14 cellular contexts compared by ENCODE assay signal in the genomic region with DNA sequence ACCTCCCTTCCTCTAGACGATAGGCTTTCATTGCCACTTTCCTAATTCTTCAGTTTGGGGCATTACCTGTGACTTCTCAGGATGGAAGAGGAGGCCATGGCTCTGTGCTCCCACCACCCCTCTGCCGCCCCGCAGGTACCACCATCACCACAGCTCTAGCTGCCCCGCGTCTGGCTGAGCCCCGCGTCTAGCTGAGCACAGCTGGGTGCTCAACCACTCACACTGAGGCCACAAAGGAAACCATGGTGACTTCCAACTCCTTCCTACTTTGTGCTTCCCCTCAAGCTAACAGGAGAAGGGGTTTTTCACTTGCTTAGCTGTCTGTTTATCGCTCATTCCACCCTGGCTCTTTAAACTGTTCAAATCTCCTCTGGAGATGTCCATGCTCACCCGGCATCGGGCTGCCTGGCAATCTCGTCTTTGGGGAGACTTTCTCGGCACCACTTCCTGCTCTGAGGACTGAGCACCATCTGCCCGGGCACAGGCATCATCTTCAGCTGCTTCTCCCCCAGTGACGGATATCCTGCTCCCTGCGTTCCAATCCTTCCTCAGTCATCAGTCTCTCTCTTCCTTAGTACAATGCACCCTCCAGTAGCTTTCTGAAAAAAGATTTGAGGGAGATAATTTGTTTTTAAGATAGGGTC. TPM values are rescaled to one million over a fixed set of nuclear protein-coding genes. Genes with fewer than 3 reads are reported as not detected.
DNase-seq lines count a peak whose midpoint lies in the region; ATAC-seq and TF ChIP-seq lines count a peak whose summit lies in the region.
"Had no signal": no experiment of that assay in that cellular context is flagged by ENCODE, and none has a peak within 500 bp of the region (broad histone marks: within the 10 kb centered on the region; RNA-seq: fewer than 3 reads in every experiment).

No MANE protein-coding gene starts in this region.

- H3K27ac ChIP-seq in BLaER1 treated with 17β-estradiol and CSF1 and Interleukin-3, amounts not matched to agents 10 nM and 100 nM = peak overlapping the region in 9 of 11 experiments; percentile 33 to 67 (median 57); a peak in 18 of 22 replicates
- H3K27ac ChIP-seq in H9 (ENCODE audit: insufficient read length, low read depth, low read length) = no peak overlapping the region
- H3K27ac ChIP-seq in VCaP = peak overlapping the region; percentile 69
- H3K27ac ChIP-seq in naive thymus-derived CD4-positive, alpha-beta T cell (ENCODE audit: low read depth, low read length) = no peak overlapping the region
- H3K27ac ChIP-seq: psoas muscle had no signal

- peak overlapping the region; percentile 2 to 76 (median 59); a peak in 5 of 7 replicates for H3K27ac Mint-ChIP-seq in H9
- no peak overlapping the region for H3K27ac Mint-ChIP-seq in stimulated activated memory B cell treated with anti-CD40 and anti-IgM and Interleukin-4, amounts not matched to agents 10 μg/mL and 1 μg/mL and 100 μg/mL, for 72 hours
- no peak overlapping the region for H3K27ac Mint-ChIP-seq in naive thymus-derived CD4-positive, alpha-beta T cell
- H3K27ac Mint-ChIP-seq: memory B cell had no signal

- DNase-seq in H9 (no peak), mucosa of descending colon (no peak), cortex of kidney (lab: John Stamatoyannopoulos, UW) (no peak), omental fat pad (ENCODE audit: low spot score) (no peak)
- DNase-seq in naive thymus-derived CD4-positive, alpha-beta T cell = no peak
- DNase-seq: activated CD4-positive, CD25-positive, alpha-beta regulatory T cell; activated T-cell treated with anti-CD3 and anti-CD28 coated beads, Interleukin-2, amount 50 U/mL, for 4 hours; Calu3; MM.1S; psoas muscle had no signal

- POLR2A ChIA-PET in naive thymus-derived CD4-positive, alpha-beta T cell (lab: Charles Lee) = no interaction called here

- peaks cover 0 to 15% (median 5%) of the 10 kb centered on the region in 11 experiments; a peak in 6 of 22 replicates for H3K9me3 ChIP-seq in BLaER1 treated with 17β-estradiol and CSF1 and Interleukin-3, amounts not matched to agents 10 nM and 100 nM (replicated peaks in 1 of 11)
- H3K9me3 ChIP-seq in H9 (ENCODE audit: control insufficient read depth, low read depth, low read length) = no peaks in the 10 kb centered on the region
- H3K9me3 ChIP-seq in mucosa of descending colon = no peaks in the 10 kb centered on the region
- H3K9me3 ChIP-seq in naive thymus-derived CD4-positive, alpha-beta T cell (ENCODE audit: control insufficient read depth in 2 of 3, low read length in 3 of 3) = no peaks in the 10 kb centered on the region
- H3K9me3 ChIP-seq: psoas muscle had no signal

- H3T11ph ChIP-seq in H9 (ENCODE audit: low read length) = no peak overlapping the region

- H3K4me3 ChIP-seq in BLaER1 treated with 17β-estradiol and CSF1 and Interleukin-3, amounts not matched to agents 10 nM and 100 nM = peak overlapping the region in 3 of 10 experiments; percentile 4 to 17 (median 5); a peak in 2 of 20 replicates
- no peak overlapping the region for H3K4me3 ChIP-seq in mucosa of descending colon
- no peak overlapping the region for H3K4me3 ChIP-seq in naive thymus-derived CD4-positive, alpha-beta T cell (ENCODE audit: low read length)
- H3K4me3 ChIP-seq: psoas muscle had no signal

- no peak overlapping the region for H3K4ac ChIP-seq in H9 (ENCODE audit: low read depth, low read length)

- H2AK5ac ChIP-seq in H9 (ENCODE audit: insufficient read length, low read length) = no peak overlapping the region

- intact Hi-C loops in mucosa of descending colon (cut with DNase I, micrococcal nuclease) = no loop called here
- intact Hi-C loops in naive thymus-derived CD4-positive, alpha-beta T cell (cut with micrococcal nuclease) = no loop called here

- H2BK15ac ChIP-seq in H9 (ENCODE audit: low read depth, low read length) = no peak overlapping the region

- no peak overlapping the region for H3K18ac ChIP-seq in H9 (ENCODE audit: insufficient read length, low read depth, low read length)

- H3K36me3 Mint-ChIP-seq in H9 (ENCODE audit: insufficient read depth in 1 of 3, low read depth in 3 of 3) = peaks cover 5 to 36% (median 23%) of the 10 kb centered on the region in 3 experiments; a peak in 6 of 7 replicates
- H3K36me3 Mint-ChIP-seq in stimulated activated memory B cell treated with anti-CD40 and anti-IgM and Interleukin-4, amounts not matched to agents 10 μg/mL and 1 μg/mL and 100 μg/mL, for 72 hours = peaks cover 67% of the 10 kb centered on the region
- H3K36me3 Mint-ChIP-seq in naive thymus-derived CD4-positive, alpha-beta T cell = peaks cover 0 to 53% (median 14%) of the 10 kb centered on the region in 5 donors

- H4K5ac ChIP-seq in H9 (ENCODE audit: insufficient read length, low read depth, low read length) = no peak overlapping the region

- H3K14ac ChIP-seq in H9 (ENCODE audit: insufficient read depth, low read length) = no peak overlapping the region

- no peak overlapping the region for H2AFZ ChIP-seq in H9 (ENCODE audit: low read length)

- H2BK120ac ChIP-seq in H9 (ENCODE audit: low read depth, low read length, poor library complexity, severe bottlenecking) = no peak overlapping the region

- H4K91ac ChIP-seq in H9 (ENCODE audit: insufficient read length, low read depth, low read length) = no peak overlapping the region

- peaks cover 68 to 90% (median 85%) of the 10 kb centered on the region in 10 experiments for H3K4me1 ChIP-seq in BLaER1 treated with 17β-estradiol and CSF1 and Interleukin-3, amounts not matched to agents 10 nM and 100 nM
- no peaks in the 10 kb centered on the region for H3K4me1 ChIP-seq in H9 (ENCODE audit: insufficient read depth, low read length)
- peaks cover 4% of the 10 kb centered on the region for H3K4me1 ChIP-seq in mucosa of descending colon (ENCODE audit: low read depth)
- H3K4me1 ChIP-seq in naive thymus-derived CD4-positive, alpha-beta T cell (ENCODE audit: control insufficient read depth in 2 of 2, insufficient read depth in 2 of 2, low read length in 2 of 2) = no peaks in the 10 kb centered on the region

- ATAC-seq in mucosa of descending colon = peak; percentile 26
- no peak for ATAC-seq in stimulated activated memory B cell treated with anti-CD40 and anti-IgM and Interleukin-4, amounts not matched to agents 10 μg/mL and 1 μg/mL and 100 μg/mL, for 72 hours
- ATAC-seq in naive thymus-derived CD4-positive, alpha-beta T cell = no peak
- ATAC-seq in omental fat pad (ENCODE audit: low FRiP score) = no peak
- ATAC-seq: activated T-cell treated with anti-CD3 and anti-CD28 coated beads, Interleukin-2, amount 50 U/mL, for 4 hours; psoas muscle had no signal

- no peak overlapping the region for H4K8ac ChIP-seq in H9 (replicated peaks; ENCODE audit: insufficient read length, low read depth, low read length)

- H3K4me3 Mint-ChIP-seq in H9 = no peak overlapping the region
- no peak overlapping the region for H3K4me3 Mint-ChIP-seq in stimulated activated memory B cell treated with anti-CD40 and anti-IgM and Interleukin-4, amounts not matched to agents 10 μg/mL and 1 μg/mL and 100 μg/mL, for 72 hours
- H3K4me3 Mint-ChIP-seq in naive thymus-derived CD4-positive, alpha-beta T cell = no peak overlapping the region
- H3K4me3 Mint-ChIP-seq: activated T-cell treated with anti-CD3 and anti-CD28 coated beads, Interleukin-2, amount 50 U/mL, for 4 hours; memory B cell had no signal

- no peaks in the 10 kb centered on the region for H3K23me2 ChIP-seq in H9 (ENCODE audit: insufficient read length, low read depth, low read length, poor library complexity, severe bottlenecking)

- no peaks in the 10 kb centered on the region for H3K79me2 ChIP-seq in H9 (ENCODE audit: insufficient read depth, low read length)

- CTCF ChIA-PET in naive thymus-derived CD4-positive, alpha-beta T cell (lab: Charles Lee) = no interaction called here

- H3K23ac ChIP-seq in H9 (ENCODE audit: insufficient read length, low read depth, low read length) = no peak overlapping the region

- H4K20me1 ChIP-seq in BLaER1 treated with 17β-estradiol and CSF1 and Interleukin-3, amounts not matched to agents 10 nM and 100 nM = peaks cover 0 to 44% (median 27%) of the 10 kb centered on the region in 11 experiments; a peak in 12 of 22 replicates
- H4K20me1 ChIP-seq in H9 (ENCODE audit: control insufficient read depth, insufficient read depth, insufficient read length) = no peaks in the 10 kb centered on the region

- no peaks in the 10 kb centered on the region for H3K9me3 Mint-ChIP-seq in H9
- H3K9me3 Mint-ChIP-seq in stimulated activated memory B cell treated with anti-CD40 and anti-IgM and Interleukin-4, amounts not matched to agents 10 μg/mL and 1 μg/mL and 100 μg/mL, for 72 hours = no peaks in the 10 kb centered on the region
- H3K9me3 Mint-ChIP-seq in naive thymus-derived CD4-positive, alpha-beta T cell = no peaks in the 10 kb centered on the region
- H3K9me3 Mint-ChIP-seq: activated T-cell treated with anti-CD3 and anti-CD28 coated beads, Interleukin-2, amount 50 U/mL, for 4 hours; memory B cell had no signal

- no peaks in the 10 kb centered on the region for H3K27me3 Mint-ChIP-seq in H9 (ENCODE audit: low read depth)
- H3K27me3 Mint-ChIP-seq in stimulated activated memory B cell treated with anti-CD40 and anti-IgM and Interleukin-4, amounts not matched to agents 10 μg/mL and 1 μg/mL and 100 μg/mL, for 72 hours = no peaks in the 10 kb centered on the region
- no peaks in the 10 kb centered on the region for H3K27me3 Mint-ChIP-seq in naive thymus-derived CD4-positive, alpha-beta T cell
- H3K27me3 Mint-ChIP-seq: memory B cell had no signal

- TF ChIP-seq CTCF in H9 (conservative IDR thresholded peaks at IDR 0.05) (no peak), VCaP (conservative IDR thresholded peaks at IDR 0.05) (no peak), mucosa of descending colon (IDR thresholded peaks at IDR 0.05) (no peak), omental fat pad (IDR thresholded peaks at IDR 0.05) (no peak)

- WGBS in H9 (ENCODE audit: extremely low coverage, insufficient read length, low lambda C conversion rate) = no CpG with 5 or more reads among the region's 15 CpGs

- H2BK12ac ChIP-seq in H9 (ENCODE audit: insufficient read length, low read depth, low read length) = no peak overlapping the region

- H3K79me1 ChIP-seq in H9 (ENCODE audit: insufficient read depth, low read depth, low read length, poor library complexity, severe bottlenecking) = no peaks in the 10 kb centered on the region

- H3K36me3 ChIP-seq in BLaER1 treated with 17β-estradiol and CSF1 and Interleukin-3, amounts not matched to agents 10 nM and 100 nM = peaks cover 11 to 32% (median 21%) of the 10 kb centered on the region in 11 experiments; a peak in 19 of 22 replicates
- no peaks in the 10 kb centered on the region for H3K36me3 ChIP-seq in mucosa of descending colon (ENCODE audit: low read depth)
- H3K36me3 ChIP-seq in naive thymus-derived CD4-positive, alpha-beta T cell (ENCODE audit: control insufficient read depth in 2 of 3, insufficient read depth in 3 of 3, low read length in 3 of 3) = peaks cover 0 to 15% (median 0%) of the 10 kb centered on the region in 3 experiments

- H3K9ac ChIP-seq in BLaER1 treated with 17β-estradiol and CSF1 and Interleukin-3, amounts not matched to agents 10 nM and 100 nM = peak overlapping the region in 8 of 11 experiments; percentile 4 to 63 (median 52); a peak in 14 of 22 replicates
- no peak overlapping the region for H3K9ac ChIP-seq in H9 (ENCODE audit: extremely low read depth, insufficient read length, low read length)

- peak overlapping the region; percentile 71 to 87 (median 81) for H3K4me2 ChIP-seq in BLaER1 treated with 17β-estradiol and CSF1 and Interleukin-3, amounts not matched to agents 10 nM and 100 nM
- no peak overlapping the region for H3K4me2 ChIP-seq in H9 (ENCODE audit: insufficient read depth, insufficient read length, low read length)

- H3K4me1 Mint-ChIP-seq in H9 = peaks cover 19 to 28% of the 10 kb centered on the region in 2 experiments
- no peaks in the 10 kb centered on the region for H3K4me1 Mint-ChIP-seq in stimulated activated memory B cell treated with anti-CD40 and anti-IgM and Interleukin-4, amounts not matched to agents 10 μg/mL and 1 μg/mL and 100 μg/mL, for 72 hours
- peaks cover 0 to 9% (median under 1%) of the 10 kb centered on the region in 7 donors for H3K4me1 Mint-ChIP-seq in naive thymus-derived CD4-positive, alpha-beta T cell

- no peak overlapping the region for H3K56ac ChIP-seq in H9 (ENCODE audit: insufficient read length, low read depth, low read length)

- no peaks in the 10 kb centered on the region for H3K27me3 ChIP-seq in BLaER1 treated with 17β-estradiol and CSF1 and Interleukin-3, amounts not matched to agents 10 nM and 100 nM
- H3K27me3 ChIP-seq in H9 (ENCODE audit: insufficient read depth, low read length) = no peaks in the 10 kb centered on the region
- H3K27me3 ChIP-seq in naive thymus-derived CD4-positive, alpha-beta T cell (ENCODE audit: control insufficient read depth in 2 of 2, insufficient read depth in 2 of 2, low read length in 2 of 2) = no peaks in the 10 kb centered on the region

- no peak overlapping the region for H2BK5ac ChIP-seq in H9 (ENCODE audit: insufficient read length, low read length)

- no peak overlapping the region for H2BK20ac ChIP-seq in H9 (ENCODE audit: low read depth, low read length, poor library complexity, severe bottlenecking)

RNA-seq across cellular contexts. Expression of a gene that starts 59.4 kb away (rescaled TPM):
- 37.4 and 39.0 TPM in 2 replicates for total RNA-seq in H9 (2021)
- total RNA-seq in mucosa of descending colon = 10 to 100 TPM; 25.3 to 31.2 (median 26.2) TPM
- total RNA-seq in naive thymus-derived CD4-positive, alpha-beta T cell = 100 to 1,000 TPM; 112 to 141 (median 125) TPM
- 100 to 1,000 TPM; 269 to 314 TPM for polyA plus RNA-seq in naive thymus-derived CD4-positive, alpha-beta T cell
- total RNA-seq in omental fat pad = 10 to 100 TPM; 18.4 to 39.1 (median 25.7) TPM

Comparison
In these comparisons a context has a peak if more than half of its experiments do, and no peak if none do; other contexts are left out.
1. H3K27ac ChIP-seq: peak in BLaER1 treated with 17β-estradiol and CSF1 and Interleukin-3, amounts not matched to agents 10 nM and 100 nM (9 of 11) and VCaP (single experiment); none in H9 (single experiment) and naive thymus-derived CD4-positive, alpha-beta T cell (single experiment).
2. H3K27ac Mint-ChIP-seq: peak in H9 (3 of 3); none in stimulated activated memory B cell treated with anti-CD40 and anti-IgM and Interleukin-4, amounts not matched to agents 10 μg/mL and 1 μg/mL and 100 μg/mL, for 72 hours (single experiment) and naive thymus-derived CD4-positive, alpha-beta T cell (0 of 9).